In genomic region chr19:42261763-42262162, GRCh38 we compare ENCODE assay signal across 19 cellular contexts.
"Had no signal": no experiment of that assay in that cellular context is flagged by ENCODE, and none has a peak within 500 bp of the region (broad histone marks: within the 10 kb centered on the region; RNA-seq: fewer than 3 reads in every experiment).

No MANE protein-coding gene starts in this region.

- H3K27me3 ChIP-seq: heart left ventricle, spleen, thyroid gland, upper lobe of right lung had no signal

- DNase-seq: activated CD4-positive, alpha-beta T cell treated with anti-CD3 and anti-CD28 coated beads, Interleukin-2, amount 10 ng/mL, durations not matched to agents 7 days and 5 days; activated CD8-positive, alpha-beta memory T cell treated with anti-CD3 and anti-CD28 coated beads, Interleukin-2, amount 50 U/mL, for 48 hours; activated gamma-delta T cell treated with Interleukin-2 at 50 U/mL for 16 hours; cerebellar nuclear complex; heart left ventricle; islet precursor cell; left cardiac atrium; mucosa of descending colon; spleen; stimulated activated CD4-positive, alpha-beta T cell treated with anti-CD3 and anti-CD28 coated beads, Interleukin-4, amount 100 ng/mL, for 1 hour; stimulated activated naive CD4-positive, alpha-beta T cell treated with Interleukin-2 at 50 U/mL for 16 hours; substantia nigra; thyroid gland; upper lobe of right lung had no signal

- H3K4me1 ChIP-seq: prostate gland, upper lobe of right lung had no signal

- H3K27ac ChIP-seq: coronary artery, epithelial cell of prostate, heart left ventricle, prostate gland, SK-N-MC, spleen, thyroid gland, upper lobe of right lung had no signal

- ATAC-seq: heart left ventricle, left cardiac atrium, mucosa of descending colon, upper lobe of right lung had no signal

- H3K36me3 ChIP-seq: heart left ventricle, prostate gland, spleen, thyroid gland, upper lobe of right lung had no signal

- H3K4me3 ChIP-seq: coronary artery, heart left ventricle, mucosa of descending colon, prostate gland, SK-N-MC, spleen, thyroid gland, upper lobe of right lung had no signal

- H3K9me3 Mint-ChIP-seq: activated CD4-positive, alpha-beta T cell treated with anti-CD3 and anti-CD28 coated beads, Interleukin-2, amount 10 ng/mL, durations not matched to agents 7 days and 5 days; activated T-helper 1 cell treated with anti-CD3 and anti-CD28 coated beads, Interleukin-12 subunit alpha, Interleukin-12 subunit beta, Interleukin-2, Interleukin-4 antibody, amounts not matched to agents 30 ng/mL and 10 ng/mL and 1 ng/mL, durations not matched to agents 14 hours and 24 hours and 36 hours had no signal

- H3K27ac Mint-ChIP-seq: activated CD4-positive, alpha-beta T cell treated with anti-CD3 and anti-CD28 coated beads, Interleukin-2, amount 10 ng/mL, durations not matched to agents 7 days and 5 days; activated T-helper 1 cell treated with anti-CD3 and anti-CD28 coated beads, Interleukin-12 subunit alpha, Interleukin-12 subunit beta, Interleukin-2, Interleukin-4 antibody, amounts not matched to agents 30 ng/mL and 10 ng/mL and 1 ng/mL, durations not matched to agents 14 hours and 24 hours and 36 hours had no signal

- H3K9me3 ChIP-seq: heart left ventricle, mucosa of descending colon, prostate gland, spleen, thyroid gland, upper lobe of right lung had no signal

- H3K4me3 Mint-ChIP-seq: activated CD4-positive, alpha-beta T cell treated with anti-CD3 and anti-CD28 coated beads, Interleukin-2, amount 10 ng/mL, durations not matched to agents 7 days and 5 days; activated T-helper 1 cell treated with anti-CD3 and anti-CD28 coated beads, Interleukin-12 subunit alpha, Interleukin-12 subunit beta, Interleukin-2, Interleukin-4 antibody, amounts not matched to agents 30 ng/mL and 10 ng/mL and 1 ng/mL, durations not matched to agents 14 hours and 24 hours and 36 hours had no signal
